Comparison of ENCODE assay signal across 16 cellular contexts in the genomic region with DNA sequence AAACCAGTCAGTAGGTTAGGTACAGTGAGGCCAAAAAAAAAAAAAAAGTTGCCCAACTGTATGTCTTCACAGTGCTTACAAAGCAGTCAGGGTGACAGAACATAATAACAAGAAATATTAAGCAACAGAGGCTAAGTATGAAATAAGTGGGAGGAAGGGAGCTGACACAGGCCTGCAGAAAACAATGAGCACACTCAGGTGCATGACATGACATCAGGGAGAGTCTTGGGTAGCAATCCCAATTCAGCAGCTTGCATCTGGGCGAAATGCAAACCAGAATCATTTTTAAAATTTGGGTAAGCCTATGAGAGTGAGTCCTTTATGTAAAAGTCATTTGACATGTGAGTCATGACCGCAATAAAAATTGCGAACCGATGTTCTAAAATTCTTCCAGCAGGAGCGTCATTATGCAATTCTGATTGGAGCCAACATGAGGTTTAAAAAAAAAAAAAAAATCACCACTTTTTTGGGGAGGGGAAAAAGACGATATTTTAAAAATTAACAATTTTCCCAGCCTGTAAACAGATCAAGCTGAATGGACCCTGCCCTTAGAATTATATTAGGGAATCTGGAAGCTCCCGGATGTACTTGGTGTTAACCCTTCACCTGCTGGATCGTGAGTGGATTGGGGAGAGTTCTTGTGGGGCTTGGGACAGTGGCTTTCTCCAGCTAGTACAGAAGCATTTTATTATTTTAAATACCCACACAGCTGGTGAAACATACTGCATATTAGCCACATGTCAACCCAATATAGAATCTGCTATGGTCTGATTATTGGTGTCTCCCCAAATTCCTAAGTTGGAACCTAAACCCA.
DNase-seq lines count a peak whose midpoint lies in the region; ATAC-seq and TF ChIP-seq lines count a peak whose summit lies in the region.
"Had no signal": no experiment of that assay in that cellular context is flagged by ENCODE, and none has a peak within 500 bp of the region (broad histone marks: within the 10 kb centered on the region; RNA-seq: fewer than 3 reads in every experiment).

No MANE protein-coding gene starts in this region.

- no peak overlapping the region for H3K4me3 Mint-ChIP-seq in CD8-positive, alpha-beta memory T cell
- H3K4me3 Mint-ChIP-seq: natural killer cell had no signal

- no peaks in the 10 kb centered on the region for H3K4me1 Mint-ChIP-seq in CD8-positive, alpha-beta memory T cell
- H3K4me1 Mint-ChIP-seq: natural killer cell had no signal

- ATAC-seq in HG03521 (IDR thresholded peaks at IDR 0.05; ENCODE audit: unreplicated experiment): no peak
- ATAC-seq: left colon, natural killer cell had no signal

- no peaks in the 10 kb centered on the region for H3K36me3 ChIP-seq in CD8-positive, alpha-beta memory T cell (ENCODE audit: insufficient read depth, low read length)
- H3K36me3 ChIP-seq in left ventricle myocardium inferior: no peaks in the 10 kb centered on the region
- H3K36me3 ChIP-seq: heart right ventricle, transverse colon had no signal

- H3K4me3 ChIP-seq in HFF-Myc (replicated peaks; ENCODE audit: low read depth, low read length): no peak overlapping the region
- H3K4me3 ChIP-seq in foreskin fibroblast (ENCODE audit: low read depth in 1 of 2, low read length in 2 of 2): no peak overlapping the region
- H3K4me3 ChIP-seq in CD8-positive, alpha-beta memory T cell (ENCODE audit: low read length): no peak overlapping the region
- H3K4me3 ChIP-seq in left ventricle myocardium inferior: no peak overlapping the region
- H3K4me3 ChIP-seq: heart right ventricle, transverse colon had no signal

- H3K27me3 ChIP-seq in CD8-positive, alpha-beta memory T cell (ENCODE audit: insufficient read depth, low read length, poor library complexity, severe bottlenecking): no peaks in the 10 kb centered on the region
- H3K27me3 ChIP-seq in left ventricle myocardium inferior (ENCODE audit: low read depth): peaks cover 85% of the 10 kb centered on the region

- no peak overlapping the region; the same call in 1 of the 2 replicates for H3K27ac ChIP-seq in RWPE1
- no peak overlapping the region for H3K27ac ChIP-seq in CD8-positive, alpha-beta memory T cell (ENCODE audit: low read depth, low read length)
- H3K27ac ChIP-seq in left ventricle myocardium inferior (replicated peaks): no peak overlapping the region
- H3K27ac ChIP-seq: heart right ventricle had no signal

- H3K27me3 Mint-ChIP-seq in CD8-positive, alpha-beta memory T cell: peaks cover 5 to 20% of the 10 kb centered on the region in 2 donors

- H3K36me3 Mint-ChIP-seq in CD8-positive, alpha-beta memory T cell: no peaks in the 10 kb centered on the region
- H3K36me3 Mint-ChIP-seq: natural killer cell had no signal

- no peaks in the 10 kb centered on the region for H3K9me3 Mint-ChIP-seq in CD8-positive, alpha-beta memory T cell
- H3K9me3 Mint-ChIP-seq: natural killer cell had no signal

- POLR2A ChIA-PET in RWPE1 (lab: Yijun Ruan, JAX; ENCODE audit: low non-redundant PET): no interaction called here
- POLR2A ChIA-PET in CD8-positive, alpha-beta memory T cell (lab: Charles Lee): no interaction called here

- H3K27ac Mint-ChIP-seq in CD8-positive, alpha-beta memory T cell: no peak overlapping the region
- H3K27ac Mint-ChIP-seq: natural killer cell had no signal

- DNase-seq in AG09319 (ENCODE audit: extremely low read depth, low read depth) (peak; percentile 16), HFF-Myc (ENCODE audit: extremely low read depth, low read depth) (peak; percentile 57), RWPE1 (ENCODE audit: low spot score) (peak; percentile 59), foreskin fibroblast (peak; percentile 83 to 94), dedifferentiated amniotic fluid mesenchymal stem cell (ENCODE audit: extremely low spot score) (no peak), left ventricle myocardium inferior (no peak)
- no peak for DNase-seq in CD8-positive, alpha-beta memory T cell
- DNase-seq: activated naive CD4-positive, alpha-beta T cell treated with Interleukin-2 at 50 U/mL for 16 hours; DMS79; GOT3; heart right ventricle; left colon; natural killer cell; NCI-H510A; transverse colon had no signal

- CTCF ChIA-PET in RWPE1 (lab: Yijun Ruan, JAX): interaction anchor here (0.6 to 0.9 kb wide), 4 partner anchors 23 to 1053 kb away, joined by 3 to 4 read pairs (median 4); no protein-coding TSS in a partner anchor
- CTCF ChIA-PET in CD8-positive, alpha-beta memory T cell (lab: Charles Lee): no interaction called here

- no peaks in the 10 kb centered on the region for H3K9me3 ChIP-seq in CD8-positive, alpha-beta memory T cell (ENCODE audit: low read length)
- H3K9me3 ChIP-seq in left ventricle myocardium inferior (replicated peaks): peaks cover 10% of the 10 kb centered on the region

- no peaks in the 10 kb centered on the region for H3K4me1 ChIP-seq in CD8-positive, alpha-beta memory T cell (ENCODE audit: insufficient read depth, low read length)
- no peaks in the 10 kb centered on the region for H3K4me1 ChIP-seq in left ventricle myocardium inferior
- H3K4me1 ChIP-seq: heart right ventricle, transverse colon had no signal

- intact Hi-C loops in left ventricle myocardium inferior (cut with micrococcal nuclease): no loop called here

- no peak for TF ChIP-seq CTCF in AG09319 (IDR thresholded peaks at IDR 0.05; ENCODE audit: low read depth, low read length)
- no peak for TF ChIP-seq CTCF in HFF-Myc (IDR thresholded peaks at IDR 0.05; ENCODE audit: low read depth, low read length, missing control alignments)
- TF ChIP-seq CTCF in RWPE1 (conservative IDR thresholded peaks at IDR 0.05; ENCODE audit: low read depth): no peak
- TF ChIP-seq CTCF in foreskin fibroblast (IDR thresholded peaks at IDR 0.05; ENCODE audit: low read depth, low read length): no peak
- TF ChIP-seq CTCF in left ventricle myocardium inferior (IDR thresholded peaks at IDR 0.05; ENCODE audit: borderline replicate concordance): no peak

Comparison
In these comparisons a context has a peak if more than half of its experiments do, and no peak if none do; other contexts are left out.
1. DNase-seq: peak in AG09319 (single experiment), HFF-Myc (single experiment), RWPE1 (single experiment) and foreskin fibroblast (2 of 2); none in CD8-positive, alpha-beta memory T cell (0 of 5), dedifferentiated amniotic fluid mesenchymal stem cell (single experiment) and left ventricle myocardium inferior (single experiment).